25 cellular contexts compared by ENCODE assay signal in genomic region chr1:89312572-89312971, GRCh38. TPM values are rescaled to one million over a fixed set of nuclear protein-coding genes. Genes with fewer than 3 reads are reported as not detected.
A peak's percentile ranks its signal among the peaks of the same experiment; 100 is the strongest.
DNase-seq lines count a peak whose midpoint lies in the region; ATAC-seq and TF ChIP-seq lines count a peak whose summit lies in the region.
"Had no signal": no experiment of that assay in that cellular context is flagged by ENCODE, and none has a peak within 500 bp of the region (broad histone marks: within the 10 kb centered on the region; RNA-seq: fewer than 3 reads in every experiment).

No MANE protein-coding gene starts in this region.

- peaks cover 19% of the 10 kb centered on the region for H3K4me1 ChIP-seq in mammary epithelial cell (ENCODE audit: insufficient read depth, low read length)
- H3K4me1 ChIP-seq: Caco-2, colonic mucosa, HAP-1 had no signal

- no peak overlapping the region for H3K27ac ChIP-seq in mammary epithelial cell (ENCODE audit: insufficient read depth, low read depth, low read length)
- H3K27ac ChIP-seq: colonic mucosa, psoas muscle, transverse colon had no signal

- H3K27me3 ChIP-seq in mammary epithelial cell (ENCODE audit: insufficient read depth, low read length) = no peaks in the 10 kb centered on the region
- H3K27me3 ChIP-seq: BLaER1 treated with 17β-estradiol and CSF1 and Interleukin-3, amounts not matched to agents 10 nM and 100 nM; colonic mucosa; left lung; transverse colon had no signal

- no peaks in the 10 kb centered on the region for H3K27me3 Mint-ChIP-seq in MCF 10A (ENCODE audit: insufficient read depth, unreplicated experiment)
- no peaks in the 10 kb centered on the region for H3K27me3 Mint-ChIP-seq in activated naive CD8-positive, alpha-beta T cell treated with anti-CD3 and anti-CD28 coated beads, Interleukin-2, amount 50 U/mL, for 24 hours
- H3K27me3 Mint-ChIP-seq: activated naive CD4-positive, alpha-beta T cell treated with anti-CD3 and anti-CD28 coated beads, Interleukin-2, amount 10 ng/mL, durations not matched to agents 7 days and 5 days had no signal

- H4K20me1 ChIP-seq in mammary epithelial cell (ENCODE audit: insufficient read depth, low read length) = no peaks in the 10 kb centered on the region
- H4K20me1 ChIP-seq: BLaER1 treated with 17β-estradiol and CSF1 and Interleukin-3, amounts not matched to agents 10 nM and 100 nM had no signal

- H3K4me3 ChIP-seq in mammary epithelial cell (replicated peaks in 1 of 3; ENCODE audit: insufficient read depth in 1 of 3, low read depth in 2 of 3, low read length in 3 of 3) = no peak overlapping the region
- no peak overlapping the region for H3K4me3 ChIP-seq in NB4 (ENCODE audit: low read depth, low read length)
- H3K4me3 ChIP-seq: BLaER1 treated with 17β-estradiol and CSF1 and Interleukin-3, amounts not matched to agents 10 nM and 100 nM; colonic mucosa; HAP-1; left lung; psoas muscle; transverse colon had no signal

- no peak overlapping the region for H2AFZ ChIP-seq in mammary epithelial cell (ENCODE audit: low read depth, low read length)

- TF ChIP-seq CTCF in MCF 10A (IDR thresholded peaks at IDR 0.05; ENCODE audit: unreplicated experiment) (no peak), mammary epithelial cell (conservative IDR thresholded peaks at IDR 0.05 in 1 of 2, IDR thresholded peaks at IDR 0.05 in 1 of 2; ENCODE audit: extremely low read depth in 1 of 2, insufficient read depth in 1 of 2, low read depth in 1 of 2, low read length in 2 of 2) (no peak), NB4 (IDR thresholded peaks at IDR 0.05; ENCODE audit: low read depth, low read length) (no peak)

- H3K36me3 Mint-ChIP-seq in MCF 10A (ENCODE audit: insufficient read depth, unreplicated experiment) = no peaks in the 10 kb centered on the region
- H3K36me3 Mint-ChIP-seq in activated naive CD8-positive, alpha-beta T cell treated with anti-CD3 and anti-CD28 coated beads, Interleukin-2, amount 50 U/mL, for 24 hours (ENCODE audit: low read depth) = peaks cover 11% of the 10 kb centered on the region

- no TSS peak for BruUV-seq in MCF 10A (replicated peaks; lab: Mats Ljungman, UMichigan)
- BruUV-seq in mammary epithelial cell (replicated peaks; lab: Mats Ljungman, UMichigan) = no TSS peak

- intact Hi-C loops in MCF 10A (cut with micrococcal nuclease) = no loop called here
- intact Hi-C loops in mammary epithelial cell (cut with micrococcal nuclease) = no loop called here

- no peak for TF ChIP-seq POLR2A in NB4 (IDR thresholded peaks at IDR 0.05; ENCODE audit: extremely low read depth, insufficient read length)

- POLR2A ChIA-PET in MCF 10A (lab: Yijun Ruan, JAX) = no interaction called here

- H3K27ac Mint-ChIP-seq in MCF 10A (ENCODE audit: low read depth, unreplicated experiment) = no peak overlapping the region
- peak overlapping the region; percentile 6 for H3K27ac Mint-ChIP-seq in activated naive CD8-positive, alpha-beta T cell treated with anti-CD3 and anti-CD28 coated beads, Interleukin-2, amount 50 U/mL, for 24 hours

- H3K4me2 ChIP-seq in mammary epithelial cell (ENCODE audit: insufficient read depth, low read depth, low read length) = no peak overlapping the region

- peaks cover 3% of the 10 kb centered on the region for H3K9me3 Mint-ChIP-seq in MCF 10A (ENCODE audit: unreplicated experiment)
- H3K9me3 Mint-ChIP-seq in activated naive CD8-positive, alpha-beta T cell treated with anti-CD3 and anti-CD28 coated beads, Interleukin-2, amount 50 U/mL, for 24 hours = peaks cover 41% of the 10 kb centered on the region

- no peak overlapping the region for H3K4me3 Mint-ChIP-seq in MCF 10A (ENCODE audit: unreplicated experiment)
- no peak overlapping the region for H3K4me3 Mint-ChIP-seq in activated naive CD8-positive, alpha-beta T cell treated with anti-CD3 and anti-CD28 coated beads, Interleukin-2, amount 50 U/mL, for 24 hours
- H3K4me3 Mint-ChIP-seq: activated naive CD4-positive, alpha-beta T cell treated with anti-CD3 and anti-CD28 coated beads, Interleukin-2, amount 10 ng/mL, durations not matched to agents 7 days and 5 days had no signal

- H3K9ac ChIP-seq in mammary epithelial cell (ENCODE audit: insufficient read depth, low read length) = no peak overlapping the region
- H3K9ac ChIP-seq: BLaER1 treated with 17β-estradiol and CSF1 and Interleukin-3, amounts not matched to agents 10 nM and 100 nM had no signal

- H3K79me2 ChIP-seq in mammary epithelial cell (ENCODE audit: insufficient read depth, low read length) = no peaks in the 10 kb centered on the region

- no peak for ATAC-seq in activated naive CD8-positive, alpha-beta T cell treated with anti-CD3 and anti-CD28 coated beads, Interleukin-2, amount 50 U/mL, for 24 hours
- no peak for ATAC-seq in HG03135 (IDR thresholded peaks at IDR 0.05; ENCODE audit: unreplicated experiment)
- ATAC-seq: Panc1, psoas muscle had no signal

- peaks cover 26% of the 10 kb centered on the region for H3K4me1 Mint-ChIP-seq in MCF 10A (ENCODE audit: insufficient read depth, unreplicated experiment)
- H3K4me1 Mint-ChIP-seq in activated naive CD8-positive, alpha-beta T cell treated with anti-CD3 and anti-CD28 coated beads, Interleukin-2, amount 50 U/mL, for 24 hours = peaks cover 35% of the 10 kb centered on the region

- dilution Hi-C loops in mammary epithelial cell (cut with HindIII; ENCODE audit: low sequenced_read_pairs) = no loop called here

- in situ Hi-C loops in mammary epithelial cell (cut with MboI; ENCODE audit: low sequenced_read_pairs in 2 of 2) = no loop called here

- no peaks in the 10 kb centered on the region for H3K36me3 ChIP-seq in mammary epithelial cell (ENCODE audit: insufficient read depth, low read length)
- H3K36me3 ChIP-seq: BLaER1 treated with 17β-estradiol and CSF1 and Interleukin-3, amounts not matched to agents 10 nM and 100 nM; colonic mucosa; HAP-1; left lung; transverse colon had no signal

- DNase-seq in MCF 10A (ENCODE audit: unreplicated experiment) (peak; percentile 59), mammary epithelial cell (no peak), NB4 (ENCODE audit: low read depth) (peak; percentile 76), A172 (ENCODE audit: low spot score) (no peak), HK-2 (ENCODE audit: unreplicated experiment) (no peak)
- DNase-seq in activated naive CD8-positive, alpha-beta T cell treated with anti-CD3 and anti-CD28 coated beads, Interleukin-2, amount 50 U/mL, for 24 hours = no peak
- DNase-seq: activated CD4-positive, CD25-positive, alpha-beta regulatory T cell treated with anti-CD3 and anti-CD28 coated beads, Interleukin-2, amount 50 U/mL, for 72 hours; activated naive CD4-positive, alpha-beta T cell treated with anti-CD3 and anti-CD28 coated beads, Interleukin-2, amount 10 ng/mL, durations not matched to agents 7 days and 5 days; anterior cingulate cortex; Caco-2; colonic mucosa; effector CD8-positive, alpha-beta T cell; left lung; NCI-H1436 treated with DMSO at 0.1 percent for 48 hours; NCI-H446 treated with DMSO at 0.1 percent for 48 hours; occipital lobe; psoas muscle; SHP77 treated with DMSO at 0.1 percent for 48 hours; transverse colon had no signal

- CTCF ChIA-PET in MCF 10A (lab: Yijun Ruan, JAX) = no interaction called here
- CTCF ChIA-PET in mammary epithelial cell (lab: Charles Lee; ENCODE audit: low non-redundant PET) = no interaction called here

- no peaks in the 10 kb centered on the region for H3K9me3 ChIP-seq in mammary epithelial cell (replicated peaks; ENCODE audit: insufficient read depth, low read length)
- H3K9me3 ChIP-seq: Caco-2, colonic mucosa, HAP-1 had no signal

RNA-seq across cellular contexts. Expression of gene GBP5, which starts 39.9 kb away (rescaled TPM):
- total RNA-seq in MCF 10A (2022) (not detected in 2 replicates), mammary epithelial cell (not detected)
- not detected for polyA plus RNA-seq in mammary epithelial cell
- not detected for polyA minus RNA-seq in mammary epithelial cell
- total RNA-seq in A172 (2014; rRNA removed; shearing (Covaris generic)) = 0.07 TPM in 1 of 2 replicates, not detected in the other
- total RNA-seq: Caco-2 had no signal

RNA-seq across cellular contexts. Expression of gene GBP6, which starts 51.3 kb away (rescaled TPM):
- total RNA-seq in MCF 10A (2022) (not detected in 2 replicates), mammary epithelial cell (1 to 10 TPM; 3.7 to 7.0 TPM)
- 4.6 TPM for polyA plus RNA-seq in mammary epithelial cell
- 9.5 TPM for polyA minus RNA-seq in mammary epithelial cell
- not detected in 2 replicates for total RNA-seq in A172 (2014; rRNA removed; shearing (Covaris generic))
- total RNA-seq: Caco-2, colonic mucosa, mesenteric fat pad, skeletal muscle tissue, transverse colon had no signal

Comparison
In these comparisons a context has a peak if more than half of its experiments do, and no peak if none do; other contexts are left out.
1. DNase-seq: peak in MCF 10A (single experiment) and NB4 (single experiment); none in mammary epithelial cell (single experiment), activated naive CD8-positive, alpha-beta T cell treated with anti-CD3 and anti-CD28 coated beads, Interleukin-2, amount 50 U/mL, for 24 hours (single experiment), A172 (single experiment) and HK-2 (single experiment).